ENCODE assay signal across 1 cellular context in the genomic region with DNA sequence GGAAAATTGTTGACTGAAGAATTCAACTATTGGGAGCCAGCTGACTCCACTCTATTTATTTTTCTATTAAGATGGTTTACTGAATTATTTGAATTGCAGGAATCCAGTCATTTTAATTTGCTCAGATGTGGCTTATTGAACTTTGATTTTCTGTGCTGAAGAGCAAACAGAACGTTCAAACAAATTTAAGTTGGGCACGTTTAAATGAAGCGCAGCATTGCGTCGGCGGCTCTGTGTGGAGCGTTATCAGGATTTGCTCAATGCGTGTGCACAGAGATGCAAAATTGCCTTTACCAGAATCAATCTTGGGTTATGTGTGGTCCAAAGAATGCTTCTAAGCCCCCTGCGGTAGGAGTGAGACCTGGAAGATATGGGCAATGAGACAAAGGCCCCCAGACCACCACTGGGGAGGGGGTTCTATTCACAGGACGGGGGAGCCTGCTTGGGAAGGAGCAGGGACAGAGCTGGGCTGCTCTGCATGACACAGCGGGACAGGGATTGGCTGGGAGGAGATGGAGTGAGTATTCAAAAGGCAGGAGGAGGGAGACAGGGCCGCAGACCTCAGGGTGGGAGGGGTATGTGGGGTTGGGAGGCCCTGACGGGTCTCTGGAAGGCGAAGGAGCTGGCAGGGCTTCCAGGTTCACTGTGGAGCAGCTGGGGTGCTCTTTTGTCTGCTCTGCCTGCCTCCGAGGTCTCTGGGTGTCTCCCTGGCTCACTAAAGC.
TF ChIP-seq lines count a peak whose summit lies in the region.

No MANE protein-coding gene starts in this region.

TF ChIP-seq in HepG2, 621 proteins besides CTCF, POLR2A, EP300 and RAD21:
- TF ChIP-seq, protein P1, sequence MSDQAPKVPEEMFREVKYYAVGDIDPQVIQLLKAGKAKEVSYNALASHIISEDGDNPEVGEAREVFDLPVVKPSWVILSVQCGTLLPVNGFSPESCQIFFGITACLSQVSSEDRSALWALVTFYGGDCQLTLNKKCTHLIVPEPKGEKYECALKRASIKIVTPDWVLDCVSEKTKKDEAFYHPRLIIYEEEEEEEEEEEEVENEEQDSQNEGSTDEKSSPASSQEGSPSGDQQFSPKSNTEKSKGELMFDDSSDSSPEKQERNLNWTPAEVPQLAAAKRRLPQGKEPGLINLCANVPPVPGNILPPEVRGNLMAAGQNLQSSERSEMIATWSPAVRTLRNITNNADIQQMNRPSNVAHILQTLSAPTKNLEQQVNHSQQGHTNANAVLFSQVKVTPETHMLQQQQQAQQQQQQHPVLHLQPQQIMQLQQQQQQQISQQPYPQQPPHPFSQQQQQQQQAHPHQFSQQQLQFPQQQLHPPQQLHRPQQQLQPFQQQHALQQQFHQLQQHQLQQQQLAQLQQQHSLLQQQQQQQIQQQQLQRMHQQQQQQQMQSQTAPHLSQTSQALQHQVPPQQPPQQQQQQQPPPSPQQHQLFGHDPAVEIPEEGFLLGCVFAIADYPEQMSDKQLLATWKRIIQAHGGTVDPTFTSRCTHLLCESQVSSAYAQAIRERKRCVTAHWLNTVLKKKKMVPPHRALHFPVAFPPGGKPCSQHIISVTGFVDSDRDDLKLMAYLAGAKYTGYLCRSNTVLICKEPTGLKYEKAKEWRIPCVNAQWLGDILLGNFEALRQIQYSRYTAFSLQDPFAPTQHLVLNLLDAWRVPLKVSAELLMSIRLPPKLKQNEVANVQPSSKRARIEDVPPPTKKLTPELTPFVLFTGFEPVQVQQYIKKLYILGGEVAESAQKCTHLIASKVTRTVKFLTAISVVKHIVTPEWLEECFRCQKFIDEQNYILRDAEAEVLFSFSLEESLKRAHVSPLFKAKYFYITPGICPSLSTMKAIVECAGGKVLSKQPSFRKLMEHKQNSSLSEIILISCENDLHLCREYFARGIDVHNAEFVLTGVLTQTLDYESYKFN (CRISPR knock-in tag; conservative IDR thresholded peaks at IDR 0.05): no peak
- TF ChIP-seq ZSCAN12 (CRISPR knock-in tag; IDR thresholded peaks at IDR 0.05) (no peak), ASH2L (IDR thresholded peaks at IDR 0.05; ENCODE audit: insufficient read length, low read depth, low read length) (no peak), ZNF251 (CRISPR knock-in tag; IDR thresholded peaks at IDR 0.05) (no peak), CHD4 (IDR thresholded peaks at IDR 0.05; ENCODE audit: borderline replicate concordance, low read length) (no peak), ATAD3A (CRISPR knock-in tag; IDR thresholded peaks at IDR 0.05) (no peak), NR2F1 (CRISPR knock-in tag; IDR thresholded peaks at IDR 0.05) (no peak), MYNN (CRISPR knock-in tag; IDR thresholded peaks at IDR 0.05; ENCODE audit: low read depth) (no peak), ZBTB1 (CRISPR knock-in tag; IDR thresholded peaks at IDR 0.05; ENCODE audit: borderline replicate concordance) (no peak), ZBTB42 (CRISPR knock-in tag; IDR thresholded peaks at IDR 0.05) (no peak), NFIC (IDR thresholded peaks at IDR 0.05; ENCODE audit: low read length) (no peak), SMAD3 (CRISPR knock-in tag; IDR thresholded peaks at IDR 0.05) (no peak), ZMYM4 (CRISPR knock-in tag; IDR thresholded peaks at IDR 0.05) (no peak), ZNF225 (CRISPR knock-in tag; IDR thresholded peaks at IDR 0.05) (no peak)
- TF ChIP-seq, protein P2, sequence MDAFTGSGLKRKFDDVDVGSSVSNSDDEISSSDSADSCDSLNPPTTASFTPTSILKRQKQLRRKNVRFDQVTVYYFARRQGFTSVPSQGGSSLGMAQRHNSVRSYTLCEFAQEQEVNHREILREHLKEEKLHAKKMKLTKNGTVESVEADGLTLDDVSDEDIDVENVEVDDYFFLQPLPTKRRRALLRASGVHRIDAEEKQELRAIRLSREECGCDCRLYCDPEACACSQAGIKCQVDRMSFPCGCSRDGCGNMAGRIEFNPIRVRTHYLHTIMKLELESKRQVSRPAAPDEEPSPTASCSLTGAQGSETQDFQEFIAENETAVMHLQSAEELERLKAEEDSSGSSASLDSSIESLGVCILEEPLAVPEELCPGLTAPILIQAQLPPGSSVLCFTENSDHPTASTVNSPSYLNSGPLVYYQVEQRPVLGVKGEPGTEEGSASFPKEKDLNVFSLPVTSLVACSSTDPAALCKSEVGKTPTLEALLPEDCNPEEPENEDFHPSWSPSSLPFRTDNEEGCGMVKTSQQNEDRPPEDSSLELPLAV (CRISPR knock-in tag; conservative IDR thresholded peaks at IDR 0.05; ENCODE audit: low read depth): no peak
- TF ChIP-seq, protein P3, sequence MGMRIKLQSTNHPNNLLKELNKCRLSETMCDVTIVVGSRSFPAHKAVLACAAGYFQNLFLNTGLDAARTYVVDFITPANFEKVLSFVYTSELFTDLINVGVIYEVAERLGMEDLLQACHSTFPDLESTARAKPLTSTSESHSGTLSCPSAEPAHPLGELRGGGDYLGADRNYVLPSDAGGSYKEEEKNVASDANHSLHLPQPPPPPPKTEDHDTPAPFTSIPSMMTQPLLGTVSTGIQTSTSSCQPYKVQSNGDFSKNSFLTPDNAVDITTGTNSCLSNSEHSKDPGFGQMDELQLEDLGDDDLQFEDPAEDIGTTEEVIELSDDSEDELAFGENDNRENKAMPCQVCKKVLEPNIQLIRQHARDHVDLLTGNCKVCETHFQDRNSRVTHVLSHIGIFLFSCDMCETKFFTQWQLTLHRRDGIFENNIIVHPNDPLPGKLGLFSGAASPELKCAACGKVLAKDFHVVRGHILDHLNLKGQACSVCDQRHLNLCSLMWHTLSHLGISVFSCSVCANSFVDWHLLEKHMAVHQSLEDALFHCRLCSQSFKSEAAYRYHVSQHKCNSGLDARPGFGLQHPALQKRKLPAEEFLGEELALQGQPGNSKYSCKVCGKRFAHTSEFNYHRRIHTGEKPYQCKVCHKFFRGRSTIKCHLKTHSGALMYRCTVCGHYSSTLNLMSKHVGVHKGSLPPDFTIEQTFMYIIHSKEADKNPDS (CRISPR knock-in tag; IDR thresholded peaks at IDR 0.05): no peak
- TF ChIP-seq, protein P4, sequence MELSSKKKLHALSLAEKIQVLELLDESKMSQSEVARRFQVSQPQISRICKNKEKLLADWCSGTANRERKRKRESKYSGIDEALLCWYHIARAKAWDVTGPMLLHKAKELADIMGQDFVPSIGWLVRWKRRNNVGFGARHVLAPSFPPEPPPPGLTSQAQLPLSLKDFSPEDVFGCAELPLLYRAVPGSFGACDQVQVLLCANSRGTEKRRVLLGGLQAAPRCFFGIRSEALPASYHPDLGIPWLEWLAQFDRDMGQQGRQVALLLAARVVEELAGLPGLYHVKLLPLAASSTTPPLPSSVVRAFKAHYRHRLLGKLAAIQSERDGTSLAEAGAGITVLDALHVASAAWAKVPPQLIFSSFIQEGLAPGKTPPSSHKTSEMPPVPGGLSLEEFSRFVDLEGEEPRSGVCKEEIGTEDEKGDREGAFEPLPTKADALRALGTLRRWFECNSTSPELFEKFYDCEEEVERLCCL (CRISPR knock-in tag; IDR thresholded peaks at IDR 0.05; ENCODE audit: borderline replicate concordance): no peak
- TF ChIP-seq, protein P5, sequence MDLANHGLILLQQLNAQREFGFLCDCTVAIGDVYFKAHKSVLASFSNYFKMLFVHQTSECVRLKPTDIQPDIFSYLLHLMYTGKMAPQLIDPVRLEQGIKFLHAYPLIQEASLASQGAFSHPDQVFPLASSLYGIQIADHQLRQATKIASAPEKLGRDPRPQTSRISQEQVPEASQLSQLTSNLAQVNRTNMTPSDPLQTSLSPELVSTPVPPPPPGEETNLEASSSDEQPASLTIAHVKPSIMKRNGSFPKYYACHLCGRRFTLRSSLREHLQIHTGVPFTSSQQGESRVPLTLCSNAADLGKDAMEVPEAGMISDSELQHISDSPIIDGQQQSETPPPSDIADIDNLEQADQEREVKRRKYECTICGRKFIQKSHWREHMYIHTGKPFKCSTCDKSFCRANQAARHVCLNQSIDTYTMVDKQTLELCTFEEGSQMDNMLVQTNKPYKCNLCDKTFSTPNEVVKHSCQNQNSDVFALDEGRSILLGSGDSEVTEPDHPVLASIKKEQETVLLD (CRISPR knock-in tag; IDR thresholded peaks at IDR 0.05; ENCODE audit: low read depth): no peak
- TF ChIP-seq, protein P6, sequence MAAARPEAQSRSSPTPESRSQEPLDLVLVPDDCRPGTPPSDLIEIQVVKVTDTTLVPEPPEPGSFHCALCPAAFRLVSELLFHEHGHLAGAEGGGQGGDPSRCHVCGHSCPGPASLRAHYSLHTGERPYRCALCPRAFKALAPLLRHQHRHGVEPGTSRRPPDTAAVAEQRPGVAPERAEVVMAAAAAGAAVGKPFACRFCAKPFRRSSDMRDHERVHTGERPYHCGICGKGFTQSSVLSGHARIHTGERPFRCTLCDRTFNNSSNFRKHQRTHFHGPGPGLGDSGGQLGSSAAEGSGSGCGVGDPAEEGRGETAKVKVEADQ (CRISPR knock-in tag; IDR thresholded peaks at IDR 0.05; ENCODE audit: borderline replicate concordance): no peak
